1 cellular context compared by ENCODE assay signal in the genomic region with DNA sequence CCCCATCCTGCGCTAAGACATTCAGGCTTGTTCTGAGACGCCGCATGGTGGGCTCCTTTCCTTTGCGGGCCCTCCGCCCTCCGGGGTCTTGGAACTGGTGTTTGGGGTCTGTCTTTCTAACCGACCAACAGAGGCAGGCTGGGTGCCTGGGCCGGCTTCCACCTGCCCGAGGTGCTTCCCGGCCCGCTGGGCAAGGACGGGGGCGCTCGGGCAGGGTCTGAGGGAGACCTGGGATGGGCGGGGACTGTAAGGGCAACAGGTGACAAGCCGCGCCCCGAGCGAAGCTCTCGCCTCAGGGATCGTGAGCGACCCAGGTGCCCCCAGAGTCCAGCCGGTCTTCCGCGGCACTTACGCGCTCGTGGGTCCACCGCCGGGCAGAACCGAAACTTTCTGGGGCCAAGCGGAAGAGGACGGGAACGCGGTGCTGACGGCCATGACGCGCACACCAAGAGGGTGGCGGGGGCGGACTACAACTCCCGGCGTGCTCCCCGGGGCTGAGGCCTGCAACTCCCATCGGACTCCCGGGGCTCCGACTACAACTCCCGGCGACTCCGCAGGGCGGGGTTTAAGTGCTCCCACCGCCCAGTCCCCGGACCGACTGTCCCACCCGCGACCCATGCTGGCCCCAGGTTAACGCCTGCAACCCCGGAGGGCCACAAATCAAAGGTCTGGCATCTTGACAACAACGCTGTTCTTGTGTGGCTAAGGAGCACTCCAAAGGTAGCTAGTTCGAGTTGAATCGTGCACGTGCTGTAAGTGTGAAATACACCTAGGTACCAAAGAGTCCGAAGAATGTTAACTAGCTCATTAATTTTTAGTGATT.
TF ChIP-seq lines count a peak whose summit lies in the region.

A gene (minus strand): TSS at position 455 of the 823 bp plus-strand sequence. CDS start 10,914 bp downstream, outside the sequence.

TF ChIP-seq in HepG2, 621 proteins besides CTCF, POLR2A, EP300 and RAD21 (continued from another document and continues in another):
- TF ChIP-seq, protein P1, sequence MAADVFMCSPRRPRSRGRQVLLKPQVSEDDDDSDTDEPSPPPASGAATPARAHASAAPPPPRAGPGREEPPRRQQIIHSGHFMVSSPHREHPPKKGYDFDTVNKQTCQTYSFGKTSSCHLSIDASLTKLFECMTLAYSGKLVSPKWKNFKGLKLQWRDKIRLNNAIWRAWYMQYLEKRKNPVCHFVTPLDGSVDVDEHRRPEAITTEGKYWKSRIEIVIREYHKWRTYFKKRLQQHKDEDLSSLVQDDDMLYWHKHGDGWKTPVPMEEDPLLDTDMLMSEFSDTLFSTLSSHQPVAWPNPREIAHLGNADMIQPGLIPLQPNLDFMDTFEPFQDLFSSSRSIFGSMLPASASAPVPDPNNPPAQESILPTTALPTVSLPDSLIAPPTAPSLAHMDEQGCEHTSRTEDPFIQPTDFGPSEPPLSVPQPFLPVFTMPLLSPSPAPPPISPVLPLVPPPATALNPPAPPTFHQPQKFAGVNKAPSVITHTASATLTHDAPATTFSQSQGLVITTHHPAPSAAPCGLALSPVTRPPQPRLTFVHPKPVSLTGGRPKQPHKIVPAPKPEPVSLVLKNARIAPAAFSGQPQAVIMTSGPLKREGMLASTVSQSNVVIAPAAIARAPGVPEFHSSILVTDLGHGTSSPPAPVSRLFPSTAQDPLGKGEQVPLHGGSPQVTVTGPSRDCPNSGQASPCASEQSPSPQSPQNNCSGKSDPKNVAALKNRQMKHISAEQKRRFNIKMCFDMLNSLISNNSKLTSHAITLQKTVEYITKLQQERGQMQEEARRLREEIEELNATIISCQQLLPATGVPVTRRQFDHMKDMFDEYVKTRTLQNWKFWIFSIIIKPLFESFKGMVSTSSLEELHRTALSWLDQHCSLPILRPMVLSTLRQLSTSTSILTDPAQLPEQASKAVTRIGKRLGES (CRISPR knock-in tag; IDR thresholded peaks at IDR 0.05; ENCODE audit: borderline replicate concordance) = no peak
- TF ChIP-seq DNMT3B (CRISPR knock-in tag; conservative IDR thresholded peaks at IDR 0.05) (no peak), ZNF33B (CRISPR knock-in tag; IDR thresholded peaks at IDR 0.05) (no peak), ZNF556 (CRISPR knock-in tag; IDR thresholded peaks at IDR 0.05; ENCODE audit: borderline replicate concordance) (peak; percentile 71; the same call in 1 of the 2 replicates), ZKSCAN8 (CRISPR knock-in tag; IDR thresholded peaks at IDR 0.05; ENCODE audit: borderline replicate concordance) (0 out of 2 replicates have a peak, but pooled peaks have one; percentile 32), ZNF703 (CRISPR knock-in tag; IDR thresholded peaks at IDR 0.05; ENCODE audit: borderline replicate concordance) (peak; percentile 60; the same call in 1 of the 2 replicates), CCAR2 (optimal IDR thresholded peaks at IDR 0.05; ENCODE audit: low read depth, low read length) (no peak), ZNF333 (CRISPR knock-in tag; IDR thresholded peaks at IDR 0.05; ENCODE audit: borderline replicate concordance) (no peak), ZNF678 (CRISPR knock-in tag; IDR thresholded peaks at IDR 0.05) (0 out of 2 replicates have a peak, but pooled peaks have one; percentile 49), ZBTB20 (CRISPR knock-in tag; IDR thresholded peaks at IDR 0.05; ENCODE audit: borderline replicate concordance, low read depth) (peak; percentile 66; the same call in 1 of the 2 replicates), GABPA (IDR thresholded peaks at IDR 0.05; ENCODE audit: low read depth, low read length) (peak; percentile 51), GABPA (CRISPR knock-in tag; IDR thresholded peaks at IDR 0.05; ENCODE audit: low read depth) (peak; percentile 77), HOXA7 (CRISPR knock-in tag; IDR thresholded peaks at IDR 0.05) (no peak), SMAD9 (CRISPR knock-in tag; IDR thresholded peaks at IDR 0.05) (no peak), NCOA5 (CRISPR knock-in tag; IDR thresholded peaks at IDR 0.05) (no peak), PHF21A (CRISPR knock-in tag; IDR thresholded peaks at IDR 0.05) (peak; percentile 58; the same call in 1 of the 2 replicates)
- TF ChIP-seq, protein P2, sequence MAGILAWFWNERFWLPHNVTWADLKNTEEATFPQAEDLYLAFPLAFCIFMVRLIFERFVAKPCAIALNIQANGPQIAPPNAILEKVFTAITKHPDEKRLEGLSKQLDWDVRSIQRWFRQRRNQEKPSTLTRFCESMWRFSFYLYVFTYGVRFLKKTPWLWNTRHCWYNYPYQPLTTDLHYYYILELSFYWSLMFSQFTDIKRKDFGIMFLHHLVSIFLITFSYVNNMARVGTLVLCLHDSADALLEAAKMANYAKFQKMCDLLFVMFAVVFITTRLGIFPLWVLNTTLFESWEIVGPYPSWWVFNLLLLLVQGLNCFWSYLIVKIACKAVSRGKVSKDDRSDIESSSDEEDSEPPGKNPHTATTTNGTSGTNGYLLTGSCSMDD (CRISPR knock-in tag; IDR thresholded peaks at IDR 0.05) = no peak
- TF ChIP-seq, protein P3, sequence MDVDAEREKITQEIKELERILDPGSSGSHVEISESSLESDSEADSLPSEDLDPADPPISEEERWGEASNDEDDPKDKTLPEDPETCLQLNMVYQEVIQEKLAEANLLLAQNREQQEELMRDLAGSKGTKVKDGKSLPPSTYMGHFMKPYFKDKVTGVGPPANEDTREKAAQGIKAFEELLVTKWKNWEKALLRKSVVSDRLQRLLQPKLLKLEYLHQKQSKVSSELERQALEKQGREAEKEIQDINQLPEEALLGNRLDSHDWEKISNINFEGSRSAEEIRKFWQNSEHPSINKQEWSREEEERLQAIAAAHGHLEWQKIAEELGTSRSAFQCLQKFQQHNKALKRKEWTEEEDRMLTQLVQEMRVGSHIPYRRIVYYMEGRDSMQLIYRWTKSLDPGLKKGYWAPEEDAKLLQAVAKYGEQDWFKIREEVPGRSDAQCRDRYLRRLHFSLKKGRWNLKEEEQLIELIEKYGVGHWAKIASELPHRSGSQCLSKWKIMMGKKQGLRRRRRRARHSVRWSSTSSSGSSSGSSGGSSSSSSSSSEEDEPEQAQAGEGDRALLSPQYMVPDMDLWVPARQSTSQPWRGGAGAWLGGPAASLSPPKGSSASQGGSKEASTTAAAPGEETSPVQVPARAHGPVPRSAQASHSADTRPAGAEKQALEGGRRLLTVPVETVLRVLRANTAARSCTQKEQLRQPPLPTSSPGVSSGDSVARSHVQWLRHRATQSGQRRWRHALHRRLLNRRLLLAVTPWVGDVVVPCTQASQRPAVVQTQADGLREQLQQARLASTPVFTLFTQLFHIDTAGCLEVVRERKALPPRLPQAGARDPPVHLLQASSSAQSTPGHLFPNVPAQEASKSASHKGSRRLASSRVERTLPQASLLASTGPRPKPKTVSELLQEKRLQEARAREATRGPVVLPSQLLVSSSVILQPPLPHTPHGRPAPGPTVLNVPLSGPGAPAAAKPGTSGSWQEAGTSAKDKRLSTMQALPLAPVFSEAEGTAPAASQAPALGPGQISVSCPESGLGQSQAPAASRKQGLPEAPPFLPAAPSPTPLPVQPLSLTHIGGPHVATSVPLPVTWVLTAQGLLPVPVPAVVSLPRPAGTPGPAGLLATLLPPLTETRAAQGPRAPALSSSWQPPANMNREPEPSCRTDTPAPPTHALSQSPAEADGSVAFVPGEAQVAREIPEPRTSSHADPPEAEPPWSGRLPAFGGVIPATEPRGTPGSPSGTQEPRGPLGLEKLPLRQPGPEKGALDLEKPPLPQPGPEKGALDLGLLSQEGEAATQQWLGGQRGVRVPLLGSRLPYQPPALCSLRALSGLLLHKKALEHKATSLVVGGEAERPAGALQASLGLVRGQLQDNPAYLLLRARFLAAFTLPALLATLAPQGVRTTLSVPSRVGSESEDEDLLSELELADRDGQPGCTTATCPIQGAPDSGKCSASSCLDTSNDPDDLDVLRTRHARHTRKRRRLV (CRISPR knock-in tag; IDR thresholded peaks at IDR 0.05) = no peak; the same call in 1 of the 2 replicates
- TF ChIP-seq, protein P4, sequence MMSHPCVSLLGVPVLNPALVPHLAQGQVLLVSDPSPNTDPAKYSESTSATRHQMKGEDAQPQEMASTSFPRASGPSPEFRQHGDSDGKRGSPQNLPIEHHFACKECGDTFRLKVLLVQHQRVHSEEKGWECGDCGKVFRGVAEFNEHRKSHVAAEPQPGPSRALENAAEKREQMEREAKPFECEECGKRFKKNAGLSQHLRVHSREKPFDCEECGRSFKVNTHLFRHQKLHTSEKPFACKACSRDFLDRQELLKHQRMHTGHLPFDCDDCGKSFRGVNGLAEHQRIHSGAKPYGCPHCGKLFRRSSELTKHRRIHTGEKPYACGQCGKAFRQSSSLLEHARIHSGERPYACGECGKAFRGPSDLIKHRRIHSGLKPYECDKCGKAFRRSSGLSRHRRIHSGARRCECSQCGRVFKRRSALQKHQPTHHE (CRISPR knock-in tag; IDR thresholded peaks at IDR 0.05; ENCODE audit: borderline replicate concordance) = peak; percentile 52; the same call in 1 of the 2 replicates
- TF ChIP-seq, protein P5, sequence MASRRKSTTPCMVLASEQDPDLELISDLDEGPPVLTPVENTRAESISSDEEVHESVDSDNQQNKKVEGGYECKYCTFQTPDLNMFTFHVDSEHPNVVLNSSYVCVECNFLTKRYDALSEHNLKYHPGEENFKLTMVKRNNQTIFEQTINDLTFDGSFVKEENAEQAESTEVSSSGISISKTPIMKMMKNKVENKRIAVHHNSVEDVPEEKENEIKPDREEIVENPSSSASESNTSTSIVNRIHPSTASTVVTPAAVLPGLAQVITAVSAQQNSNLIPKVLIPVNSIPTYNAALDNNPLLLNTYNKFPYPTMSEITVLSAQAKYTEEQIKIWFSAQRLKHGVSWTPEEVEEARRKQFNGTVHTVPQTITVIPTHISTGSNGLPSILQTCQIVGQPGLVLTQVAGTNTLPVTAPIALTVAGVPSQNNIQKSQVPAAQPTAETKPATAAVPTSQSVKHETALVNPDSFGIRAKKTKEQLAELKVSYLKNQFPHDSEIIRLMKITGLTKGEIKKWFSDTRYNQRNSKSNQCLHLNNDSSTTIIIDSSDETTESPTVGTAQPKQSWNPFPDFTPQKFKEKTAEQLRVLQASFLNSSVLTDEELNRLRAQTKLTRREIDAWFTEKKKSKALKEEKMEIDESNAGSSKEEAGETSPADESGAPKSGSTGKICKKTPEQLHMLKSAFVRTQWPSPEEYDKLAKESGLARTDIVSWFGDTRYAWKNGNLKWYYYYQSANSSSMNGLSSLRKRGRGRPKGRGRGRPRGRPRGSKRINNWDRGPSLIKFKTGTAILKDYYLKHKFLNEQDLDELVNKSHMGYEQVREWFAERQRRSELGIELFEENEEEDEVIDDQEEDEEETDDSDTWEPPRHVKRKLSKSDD (CRISPR knock-in tag; IDR thresholded peaks at IDR 0.05; ENCODE audit: low read depth) = peak; percentile 73; the same call in 1 of the 2 replicates
- TF ChIP-seq, protein P6, sequence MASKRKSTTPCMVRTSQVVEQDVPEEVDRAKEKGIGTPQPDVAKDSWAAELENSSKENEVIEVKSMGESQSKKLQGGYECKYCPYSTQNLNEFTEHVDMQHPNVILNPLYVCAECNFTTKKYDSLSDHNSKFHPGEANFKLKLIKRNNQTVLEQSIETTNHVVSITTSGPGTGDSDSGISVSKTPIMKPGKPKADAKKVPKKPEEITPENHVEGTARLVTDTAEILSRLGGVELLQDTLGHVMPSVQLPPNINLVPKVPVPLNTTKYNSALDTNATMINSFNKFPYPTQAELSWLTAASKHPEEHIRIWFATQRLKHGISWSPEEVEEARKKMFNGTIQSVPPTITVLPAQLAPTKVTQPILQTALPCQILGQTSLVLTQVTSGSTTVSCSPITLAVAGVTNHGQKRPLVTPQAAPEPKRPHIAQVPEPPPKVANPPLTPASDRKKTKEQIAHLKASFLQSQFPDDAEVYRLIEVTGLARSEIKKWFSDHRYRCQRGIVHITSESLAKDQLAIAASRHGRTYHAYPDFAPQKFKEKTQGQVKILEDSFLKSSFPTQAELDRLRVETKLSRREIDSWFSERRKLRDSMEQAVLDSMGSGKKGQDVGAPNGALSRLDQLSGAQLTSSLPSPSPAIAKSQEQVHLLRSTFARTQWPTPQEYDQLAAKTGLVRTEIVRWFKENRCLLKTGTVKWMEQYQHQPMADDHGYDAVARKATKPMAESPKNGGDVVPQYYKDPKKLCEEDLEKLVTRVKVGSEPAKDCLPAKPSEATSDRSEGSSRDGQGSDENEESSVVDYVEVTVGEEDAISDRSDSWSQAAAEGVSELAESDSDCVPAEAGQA (IDR thresholded peaks at IDR 0.05; ENCODE audit: low read depth) = peak; percentile 86
- TF ChIP-seq, protein P6 (CRISPR knock-in tag; IDR thresholded peaks at IDR 0.05; ENCODE audit: borderline replicate concordance) = no peak
- TF ChIP-seq, protein P7, sequence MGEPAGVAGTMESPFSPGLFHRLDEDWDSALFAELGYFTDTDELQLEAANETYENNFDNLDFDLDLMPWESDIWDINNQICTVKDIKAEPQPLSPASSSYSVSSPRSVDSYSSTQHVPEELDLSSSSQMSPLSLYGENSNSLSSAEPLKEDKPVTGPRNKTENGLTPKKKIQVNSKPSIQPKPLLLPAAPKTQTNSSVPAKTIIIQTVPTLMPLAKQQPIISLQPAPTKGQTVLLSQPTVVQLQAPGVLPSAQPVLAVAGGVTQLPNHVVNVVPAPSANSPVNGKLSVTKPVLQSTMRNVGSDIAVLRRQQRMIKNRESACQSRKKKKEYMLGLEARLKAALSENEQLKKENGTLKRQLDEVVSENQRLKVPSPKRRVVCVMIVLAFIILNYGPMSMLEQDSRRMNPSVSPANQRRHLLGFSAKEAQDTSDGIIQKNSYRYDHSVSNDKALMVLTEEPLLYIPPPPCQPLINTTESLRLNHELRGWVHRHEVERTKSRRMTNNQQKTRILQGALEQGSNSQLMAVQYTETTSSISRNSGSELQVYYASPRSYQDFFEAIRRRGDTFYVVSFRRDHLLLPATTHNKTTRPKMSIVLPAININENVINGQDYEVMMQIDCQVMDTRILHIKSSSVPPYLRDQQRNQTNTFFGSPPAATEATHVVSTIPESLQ (CRISPR knock-in tag; conservative IDR thresholded peaks at IDR 0.05) = no peak
